ENCODE assay signal across 9 cellular contexts in the genomic region with DNA sequence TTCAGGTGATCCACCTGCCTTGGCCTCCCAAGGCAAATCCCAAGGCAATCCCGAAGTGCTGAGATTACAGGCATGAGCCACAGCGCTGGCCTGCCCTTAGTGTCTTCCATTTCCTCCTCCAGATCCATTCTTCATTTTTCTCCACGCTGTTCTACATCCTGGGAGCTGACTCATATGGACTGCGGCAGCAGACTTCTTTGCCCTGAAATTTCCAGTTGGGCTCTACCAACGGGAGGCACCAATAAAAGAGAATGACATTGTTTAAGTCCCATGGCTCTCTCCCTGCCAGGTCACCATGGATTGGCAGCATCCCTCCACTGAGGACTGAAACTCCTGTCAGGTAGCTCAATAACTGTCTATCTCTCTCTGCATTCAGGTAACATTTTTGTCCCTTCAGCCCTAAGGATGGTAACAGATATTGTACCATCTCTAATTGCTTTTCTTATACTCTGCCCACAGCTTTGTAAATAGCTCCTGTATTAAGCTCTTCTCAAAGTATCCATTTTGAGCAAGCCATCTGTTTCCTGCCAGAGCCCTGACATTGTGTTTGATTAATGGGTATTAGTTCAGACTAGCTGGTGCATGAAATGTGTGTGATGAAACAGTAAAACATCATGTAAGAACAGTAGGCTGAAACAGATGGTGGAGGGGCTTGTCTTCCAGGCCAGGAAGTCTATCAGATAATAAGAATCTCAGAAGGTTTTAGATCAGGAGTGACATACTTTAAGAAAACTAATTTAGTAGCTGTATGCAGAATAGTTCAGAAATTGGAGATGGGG. TPM values are rescaled to one million over a fixed set of nuclear protein-coding genes. Genes with fewer than 3 reads are reported as not detected.
DNase-seq lines count a peak whose midpoint lies in the region; ATAC-seq and TF ChIP-seq lines count a peak whose summit lies in the region.
"Had no signal": no experiment of that assay in that cellular context is flagged by ENCODE, and none has a peak within 500 bp of the region (broad histone marks: within the 10 kb centered on the region; RNA-seq: fewer than 3 reads in every experiment).

No MANE protein-coding gene starts in this region.

- TF ChIP-seq CTCF in endodermal cell (conservative IDR thresholded peaks at IDR 0.05), result no peak
- no peak for TF ChIP-seq CTCF in upper lobe of right lung (IDR thresholded peaks at IDR 0.05)

- H3K4me3 ChIP-seq in endodermal cell (ENCODE audit: low read length) (no peak overlapping the region), upper lobe of right lung (no peak overlapping the region)

- ATAC-seq in activated naive CD8-positive, alpha-beta T cell treated with anti-CD3 and anti-CD28 coated beads, Interleukin-2, amount 10 ng/mL, durations not matched to agents 7 days and 5 days (ENCODE audit: low read depth), result no peak
- no peak for ATAC-seq in upper lobe of right lung
- ATAC-seq: stimulated activated naive CD8-positive, alpha-beta T cell treated with anti-CD3 and anti-CD28 coated beads, Interleukin-15, Interleukin-2, amounts not matched to agents 100 U/mL and 50 U/mL, for 24 hours had no signal

- WGBS in endodermal cell (ENCODE audit: insufficient coverage in 1 of 2, insufficient read length in 1 of 2), 2 experiments, result 86 to 94% methylated on average over 5 of the region's 5 CpGs

- peaks cover 12% of the 10 kb centered on the region for H3K27me3 Mint-ChIP-seq in activated naive CD8-positive, alpha-beta T cell treated with anti-CD3 and anti-CD28 coated beads, Interleukin-2, amount 10 ng/mL, durations not matched to agents 7 days and 5 days
- H3K27me3 Mint-ChIP-seq in activated naive CD8-positive, alpha-beta T cell treated with anti-CD3 and anti-CD28 coated beads for 36 hours, result no peaks in the 10 kb centered on the region
- no peaks in the 10 kb centered on the region for H3K27me3 Mint-ChIP-seq in endodermal cell (ENCODE audit: insufficient read depth)

- no peaks in the 10 kb centered on the region for H3K9me3 Mint-ChIP-seq in activated naive CD8-positive, alpha-beta T cell treated with anti-CD3 and anti-CD28 coated beads, Interleukin-2, amount 10 ng/mL, durations not matched to agents 7 days and 5 days
- peaks cover 3% of the 10 kb centered on the region for H3K9me3 Mint-ChIP-seq in activated naive CD8-positive, alpha-beta T cell treated with anti-CD3 and anti-CD28 coated beads for 36 hours
- no peaks in the 10 kb centered on the region for H3K9me3 Mint-ChIP-seq in endodermal cell

- peak overlapping the region; percentile 31 for H3K4me3 Mint-ChIP-seq in activated naive CD8-positive, alpha-beta T cell treated with anti-CD3 and anti-CD28 coated beads, Interleukin-2, amount 10 ng/mL, durations not matched to agents 7 days and 5 days
- no peak overlapping the region for H3K4me3 Mint-ChIP-seq in activated naive CD8-positive, alpha-beta T cell treated with anti-CD3 and anti-CD28 coated beads for 36 hours
- H3K4me3 Mint-ChIP-seq in endodermal cell, result no peak overlapping the region

- H3K9me3 ChIP-seq in endodermal cell (ENCODE audit: control insufficient read depth, low read length), result no peaks in the 10 kb centered on the region
- H3K9me3 ChIP-seq in upper lobe of right lung, result no peaks in the 10 kb centered on the region

- H3K27me3 ChIP-seq in endodermal cell (ENCODE audit: control insufficient read depth, insufficient read depth, low read length, poor library complexity, severe bottlenecking) (no peaks in the 10 kb centered on the region), upper lobe of right lung (no peaks in the 10 kb centered on the region)

- H3K9ac ChIP-seq in endodermal cell (ENCODE audit: extremely low read depth, low read length, poor library complexity, severe bottlenecking), result no peak overlapping the region

- no peak for DNase-seq in activated naive CD8-positive, alpha-beta T cell treated with anti-CD3 and anti-CD28 coated beads, Interleukin-2, amount 10 ng/mL, durations not matched to agents 7 days and 5 days
- DNase-seq in activated naive CD8-positive, alpha-beta T cell treated with anti-CD3 and anti-CD28 coated beads for 36 hours, result no peak
- DNase-seq in NCI-H774 (lab: John Stamatoyannopoulos, UW) (peak; percentile 47), endodermal cell (no peak), upper lobe of right lung (peak; percentile 2), GM19240 (ENCODE audit: insufficient read length, low spot score) (no peak)
- DNase-seq in activated CD4-positive, alpha-beta T cell treated with anti-CD3 and anti-CD28 coated beads, Interleukin-2, amount 50 U/mL, for 48 hours, result no peak
- no peak for DNase-seq in effector CD4-positive, alpha-beta T cell
- DNase-seq: stimulated activated naive CD8-positive, alpha-beta T cell treated with anti-CD3 and anti-CD28 coated beads, Interleukin-15, Interleukin-2, amounts not matched to agents 100 U/mL and 50 U/mL, for 24 hours had no signal

- H3K4me1 ChIP-seq in endodermal cell (ENCODE audit: control insufficient read depth, insufficient read depth, low read length) (no peaks in the 10 kb centered on the region), upper lobe of right lung (peaks cover 12% of the 10 kb centered on the region)

- H3K27ac ChIP-seq in endodermal cell (ENCODE audit: low read depth, low read length) (peak overlapping the region; percentile 7), upper lobe of right lung (no peak overlapping the region)

- intact Hi-C loops in upper lobe of right lung (cut with DNase I), result no loop called here

- H3K4me1 Mint-ChIP-seq in activated naive CD8-positive, alpha-beta T cell treated with anti-CD3 and anti-CD28 coated beads, Interleukin-2, amount 10 ng/mL, durations not matched to agents 7 days and 5 days, result peaks cover 8% of the 10 kb centered on the region
- peaks cover 10% of the 10 kb centered on the region for H3K4me1 Mint-ChIP-seq in activated naive CD8-positive, alpha-beta T cell treated with anti-CD3 and anti-CD28 coated beads for 36 hours
- peaks cover 7% of the 10 kb centered on the region for H3K4me1 Mint-ChIP-seq in endodermal cell

- H3K36me3 ChIP-seq in endodermal cell (ENCODE audit: control insufficient read depth, insufficient read depth, low read length) (no peaks in the 10 kb centered on the region), upper lobe of right lung (no peaks in the 10 kb centered on the region)

- H3K27ac Mint-ChIP-seq in activated naive CD8-positive, alpha-beta T cell treated with anti-CD3 and anti-CD28 coated beads, Interleukin-2, amount 10 ng/mL, durations not matched to agents 7 days and 5 days, result no peak overlapping the region
- no peak overlapping the region for H3K27ac Mint-ChIP-seq in activated naive CD8-positive, alpha-beta T cell treated with anti-CD3 and anti-CD28 coated beads for 36 hours
- no peak overlapping the region for H3K27ac Mint-ChIP-seq in endodermal cell

- peaks cover 14% of the 10 kb centered on the region for H3K36me3 Mint-ChIP-seq in activated naive CD8-positive, alpha-beta T cell treated with anti-CD3 and anti-CD28 coated beads, Interleukin-2, amount 10 ng/mL, durations not matched to agents 7 days and 5 days
- H3K36me3 Mint-ChIP-seq in activated naive CD8-positive, alpha-beta T cell treated with anti-CD3 and anti-CD28 coated beads for 36 hours, result peaks cover 25% of the 10 kb centered on the region
- no peaks in the 10 kb centered on the region for H3K36me3 Mint-ChIP-seq in endodermal cell (ENCODE audit: low read depth)

- POLR2A ChIA-PET in activated naive CD8-positive, alpha-beta T cell treated with anti-CD3 and anti-CD28 coated beads, Interleukin-2, amount 10 ng/mL, durations not matched to agents 7 days and 5 days (lab: Charles Lee), result interaction anchor here (1.0 to 1.4 kb wide), 3 partner anchors 10 to 148 kb away, joined by 4 to 6 read pairs (median 5); a partner anchor contains a TSS

RNA-seq across cellular contexts. Expression of a gene that starts 3.6 kb away (rescaled TPM):
- total RNA-seq in activated naive CD8-positive, alpha-beta T cell treated with anti-CD3 and anti-CD28 coated beads, Interleukin-2, amount 10 ng/mL, durations not matched to agents 7 days and 5 days, result 10 to 100 TPM; 48.6 to 50.4 TPM
- 10 to 100 TPM; 16.8 to 18.3 TPM for total RNA-seq in activated naive CD8-positive, alpha-beta T cell treated with anti-CD3 and anti-CD28 coated beads for 36 hours
- 10 to 100 TPM; 16.7 to 21.9 TPM for total RNA-seq in endodermal cell
- 28.6 TPM for polyA plus RNA-seq in endodermal cell (2013, experiment 1 of 2)
- 21.4 TPM for polyA plus RNA-seq in endodermal cell (2013, experiment 2 of 2)
- 17.8 TPM for total RNA-seq in upper lobe of right lung

RNA-seq across cellular contexts. Expression of a gene that starts 19.9 kb away (rescaled TPM):
- under 1 TPM; 0.08 to 0.09 TPM for total RNA-seq in activated naive CD8-positive, alpha-beta T cell treated with anti-CD3 and anti-CD28 coated beads, Interleukin-2, amount 10 ng/mL, durations not matched to agents 7 days and 5 days
- under 1 TPM in 1 of 2 experiments, not detected in 1; 0.06 TPM for total RNA-seq in activated naive CD8-positive, alpha-beta T cell treated with anti-CD3 and anti-CD28 coated beads for 36 hours
- total RNA-seq in endodermal cell (under 1 TPM; 0.35 to 0.40 TPM), upper lobe of right lung (1.2 TPM)
- polyA plus RNA-seq in endodermal cell (2013, experiment 1 of 2), result 0.11 TPM
- not detected for polyA plus RNA-seq in endodermal cell (2013, experiment 2 of 2)

RNA-seq across cellular contexts. Expression of a gene that starts 39.5 kb away (rescaled TPM):
- total RNA-seq in activated naive CD8-positive, alpha-beta T cell treated with anti-CD3 and anti-CD28 coated beads, Interleukin-2, amount 10 ng/mL, durations not matched to agents 7 days and 5 days, result 10 to 100 TPM; 28.3 to 29.6 TPM
- total RNA-seq in activated naive CD8-positive, alpha-beta T cell treated with anti-CD3 and anti-CD28 coated beads for 36 hours, result 10 to 100 TPM; 10.6 to 10.7 TPM
- total RNA-seq in endodermal cell (10 to 100 TPM; 11.6 to 14.9 TPM), upper lobe of right lung (21.0 TPM)
- polyA plus RNA-seq in endodermal cell (2013, experiment 1 of 2), result 7.7 TPM
- polyA plus RNA-seq in endodermal cell (2013, experiment 2 of 2), result 6.8 TPM

Comparison
In these comparisons a context has a peak if more than half of its experiments do, and no peak if none do; other contexts are left out.
1. DNase-seq: peak in NCI-H774 (single experiment) and upper lobe of right lung (single experiment); none in activated naive CD8-positive, alpha-beta T cell treated with anti-CD3 and anti-CD28 coated beads, Interleukin-2, amount 10 ng/mL, durations not matched to agents 7 days and 5 days (single experiment), activated naive CD8-positive, alpha-beta T cell treated with anti-CD3 and anti-CD28 coated beads for 36 hours (single experiment), endodermal cell (single experiment), activated CD4-positive, alpha-beta T cell treated with anti-CD3 and anti-CD28 coated beads, Interleukin-2, amount 50 U/mL, for 48 hours (0 of 2), effector CD4-positive, alpha-beta T cell (single experiment) and GM19240 (single experiment).